In the genomic region with DNA sequence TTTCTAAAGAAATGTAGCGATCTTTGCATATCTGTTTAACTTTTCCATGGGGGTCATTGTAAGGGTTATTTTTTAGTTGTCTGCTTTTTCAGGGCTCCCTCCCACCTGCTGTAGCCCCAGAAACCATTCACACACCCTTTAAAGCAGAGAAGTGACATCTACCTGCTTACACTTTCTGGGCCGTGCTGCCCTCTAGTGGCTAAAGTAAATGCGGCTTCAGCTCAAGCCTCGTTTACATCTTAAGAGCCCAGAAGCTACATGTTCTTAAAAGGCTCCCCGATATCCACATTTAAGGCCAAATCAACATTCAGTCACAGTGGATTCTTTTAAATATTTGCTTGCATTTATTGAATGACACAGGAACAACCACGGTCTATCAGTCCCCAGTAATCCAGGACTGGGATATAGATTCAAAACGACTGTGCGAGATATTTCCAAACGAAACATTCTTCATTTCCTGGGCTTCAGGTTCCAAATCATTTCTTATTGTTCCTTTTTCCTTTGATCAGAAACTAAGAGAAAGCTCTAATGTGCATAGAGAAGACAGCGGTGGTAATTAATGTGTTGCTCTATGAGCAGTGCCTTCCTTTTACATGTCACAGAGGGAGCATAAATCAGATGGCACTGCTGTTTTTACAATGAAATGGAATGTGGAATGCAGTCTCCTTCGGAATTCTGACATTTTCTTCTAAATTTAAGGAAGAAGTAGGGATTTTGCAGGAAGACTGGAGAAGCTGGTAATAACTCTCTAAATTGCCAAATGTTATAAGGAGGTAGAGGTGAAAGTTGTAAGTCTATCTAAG, we compare ENCODE assay signal across 8 cellular contexts.
DNase-seq lines count a peak whose midpoint lies in the region; ATAC-seq and TF ChIP-seq lines count a peak whose summit lies in the region.

No MANE protein-coding gene starts in this region.

- H3K4me1 ChIP-seq in KMS-11 (ENCODE audit: low read depth, poor library complexity, severe bottlenecking) (no peaks in the 10 kb centered on the region), gastroesophageal sphincter (no peaks in the 10 kb centered on the region), trophoblast cell (ENCODE audit: control insufficient read depth in 1 of 2, insufficient read depth in 2 of 2, low read length in 2 of 2) (no peaks in the 10 kb centered on the region), upper lobe of right lung (no peaks in the 10 kb centered on the region)

- peak; percentile 97 for TF ChIP-seq CTCF in KMS-11 (conservative IDR thresholded peaks at IDR 0.05; ENCODE audit: low read depth, low read length)
- TF ChIP-seq CTCF in gastroesophageal sphincter (IDR thresholded peaks at IDR 0.05): peak; percentile 69 to 84 (median 71)
- peak; percentile 89 for TF ChIP-seq CTCF in upper lobe of right lung (IDR thresholded peaks at IDR 0.05)

- H3K27ac ChIP-seq in KMS-11 (no peak overlapping the region), gastroesophageal sphincter (no peak overlapping the region), trophoblast cell (ENCODE audit: low read depth, low read length) (no peak overlapping the region), upper lobe of right lung (no peak overlapping the region)

- H3K18ac ChIP-seq in trophoblast cell (ENCODE audit: low read length): no peak overlapping the region

- no peak overlapping the region for H2AK5ac ChIP-seq in trophoblast cell (ENCODE audit: low read length)

- no peak overlapping the region for H4K12ac ChIP-seq in trophoblast cell (ENCODE audit: low read depth, low read length)

- no peak overlapping the region for H2AFZ ChIP-seq in KMS-11 (ENCODE audit: low read depth)
- no peak overlapping the region for H2AFZ ChIP-seq in trophoblast cell (ENCODE audit: insufficient read depth, low read length, poor library complexity)

- no peak overlapping the region for H4K8ac ChIP-seq in trophoblast cell (ENCODE audit: low read depth, low read length)

- no peak overlapping the region for H2BK5ac ChIP-seq in trophoblast cell (ENCODE audit: low read depth, low read length, poor library complexity)

- H3K79me1 ChIP-seq in trophoblast cell (ENCODE audit: low read length): no peaks in the 10 kb centered on the region

- intact Hi-C loops in upper lobe of right lung (cut with DNase I): no loop called here

- in situ Hi-C loops in G401 (cut with HindIII; ENCODE audit: low sequenced_read_pairs): no loop called here

- H3K4ac ChIP-seq in trophoblast cell (ENCODE audit: low read depth, low read length): no peak overlapping the region

- no peak overlapping the region for H4K91ac ChIP-seq in trophoblast cell (ENCODE audit: low read depth, low read length)

- H3K23ac ChIP-seq in trophoblast cell (ENCODE audit: low read length): no peak overlapping the region

- DNase-seq in G401 (ENCODE audit: low spot score) (peak; percentile 74), RPMI8226 (peak; percentile 64), trophoblast cell (peak; percentile 35 to 88), upper lobe of right lung (peak; percentile 66)
- DNase-seq in activated T-helper 9 cell treated with anti-CD3 and anti-CD28 coated beads, Interleukin-2, amount 50 U/mL, for 16 hours (ENCODE audit: low read depth): peak; percentile 38

- TF ChIP-seq EP300 in gastroesophageal sphincter (IDR thresholded peaks at IDR 0.05): no peak

- no peaks in the 10 kb centered on the region for H3K27me3 ChIP-seq in KMS-11 (ENCODE audit: insufficient read depth, low read depth)
- no peaks in the 10 kb centered on the region for H3K27me3 ChIP-seq in gastroesophageal sphincter
- no peaks in the 10 kb centered on the region for H3K27me3 ChIP-seq in trophoblast cell (ENCODE audit: insufficient read depth, low read length)
- H3K27me3 ChIP-seq in upper lobe of right lung: no peaks in the 10 kb centered on the region

- H3K36me3 ChIP-seq in KMS-11 (ENCODE audit: insufficient read depth) (no peaks in the 10 kb centered on the region), gastroesophageal sphincter (no peaks in the 10 kb centered on the region), trophoblast cell (ENCODE audit: control insufficient read depth in 1 of 2, insufficient read depth in 2 of 2, low read length in 2 of 2) (no peaks in the 10 kb centered on the region), upper lobe of right lung (no peaks in the 10 kb centered on the region)

- no peak overlapping the region for H2BK120ac ChIP-seq in trophoblast cell (ENCODE audit: insufficient read depth, low read length, poor library complexity)

- H3K9ac ChIP-seq in KMS-11: no peak overlapping the region
- H3K9ac ChIP-seq in trophoblast cell (ENCODE audit: low read length): no peak overlapping the region

- H2BK12ac ChIP-seq in trophoblast cell (ENCODE audit: low read length): no peak overlapping the region

- H3K9me3 ChIP-seq in gastroesophageal sphincter (no peaks in the 10 kb centered on the region), trophoblast cell (ENCODE audit: insufficient read depth, low read depth, low read length) (no peaks in the 10 kb centered on the region), upper lobe of right lung (no peaks in the 10 kb centered on the region)

- ATAC-seq in GM21717 (IDR thresholded peaks at IDR 0.05; ENCODE audit: unreplicated experiment) (peak; percentile 89), gastroesophageal sphincter (peak; percentile 60), upper lobe of right lung (peak; percentile 88)

- 30 to 34% methylated on average over 10 to 11 of the region's 11 CpGs for WGBS in gastroesophageal sphincter (ENCODE audit: low coverage in 1 of 2), 2 donors
- WGBS in trophoblast cell (ENCODE audit: extremely low coverage, insufficient coverage, insufficient read length): no CpG with 5 or more reads among the region's 11 CpGs

- H4K20me1 ChIP-seq in KMS-11 (ENCODE audit: insufficient read depth): no peaks in the 10 kb centered on the region

- H3K14ac ChIP-seq in trophoblast cell (ENCODE audit: low read length): no peak overlapping the region

- H3K4me3 ChIP-seq in KMS-11 (IDR thresholded peaks at IDR 0.05; ENCODE audit: insufficient read depth, low read depth, low read length): no peak overlapping the region
- H3K4me3 ChIP-seq in gastroesophageal sphincter: no peak overlapping the region
- H3K4me3 ChIP-seq in trophoblast cell (ENCODE audit: low read depth, low read length): no peak overlapping the region
- H3K4me3 ChIP-seq in upper lobe of right lung: no peak overlapping the region

- H3K79me2 ChIP-seq in KMS-11 (ENCODE audit: insufficient read depth, low read depth): no peaks in the 10 kb centered on the region
- no peaks in the 10 kb centered on the region for H3K79me2 ChIP-seq in trophoblast cell (ENCODE audit: control insufficient read depth, insufficient read depth, low read length, poor library complexity)

- no peak overlapping the region for H3K4me2 ChIP-seq in KMS-11
- H3K4me2 ChIP-seq in trophoblast cell (ENCODE audit: low read length): no peak overlapping the region

- no peak for TF ChIP-seq POLR2A in gastroesophageal sphincter (IDR thresholded peaks at IDR 0.05)
